In genomic region chr17:72476575-72476986, GRCh38 we compare ENCODE assay signal across 19 cellular contexts.
DNase-seq lines count a peak whose midpoint lies in the region; ATAC-seq, FAIRE-seq and TF ChIP-seq lines count a peak whose summit lies in the region.
"Had no signal": no experiment of that assay in that cellular context is flagged by ENCODE, and none has a peak within 500 bp of the region (broad histone marks: within the 10 kb centered on the region; RNA-seq: fewer than 3 reads in every experiment).

No MANE protein-coding gene starts in this region.

- no peak for FAIRE-seq in pancreas (lab: Jason Lieb, UNC)
- FAIRE-seq: H54 had no signal

- TF ChIP-seq CTCF in Caco-2 (IDR thresholded peaks at IDR 0.05; ENCODE audit: insufficient read depth in 1 of 2, low read depth in 1 of 2, low read length in 1 of 2, severe bottlenecking in 1 of 2, unreplicated experiment in 1 of 2) (no peak), PC-9 (conservative IDR thresholded peaks at IDR 0.05) (no peak), pancreas (IDR thresholded peaks at IDR 0.05) (no peak), GM10248 (IDR thresholded peaks at IDR 0.05; ENCODE audit: control extremely low read depth, extremely low read depth, low read depth, missing control alignments) (no peak), brain microvascular endothelial cell (IDR thresholded peaks at IDR 0.05; ENCODE audit: low read depth, low read length, missing control alignments) (no peak)

- H3K9me3 Mint-ChIP-seq in Caco-2 (ENCODE audit: unreplicated experiment): no peaks in the 10 kb centered on the region
- H3K9me3 Mint-ChIP-seq: activated CD4-positive, alpha-beta T cell treated with anti-CD3 and anti-CD28 coated beads, Interleukin-2, amount 10 ng/mL, durations not matched to agents 24 days and 14 days; activated T-cell treated with anti-CD3 and anti-CD28 coated beads, Interleukin-2, amount 50 U/mL, for 4 hours had no signal

- peaks cover 8% of the 10 kb centered on the region for H3K4me1 Mint-ChIP-seq in Caco-2 (ENCODE audit: low read depth, unreplicated experiment)
- H3K4me1 Mint-ChIP-seq: activated CD4-positive, alpha-beta T cell treated with anti-CD3 and anti-CD28 coated beads, Interleukin-2, amount 10 ng/mL, durations not matched to agents 24 days and 14 days; B cell; T-cell had no signal

- H3K27me3 ChIP-seq in Caco-2 (replicated peaks; ENCODE audit: control insufficient read depth, insufficient read depth, low read length) (no peaks in the 10 kb centered on the region), PC-9 (ENCODE audit: insufficient read depth, low read depth) (no peaks in the 10 kb centered on the region), pancreas (no peaks in the 10 kb centered on the region), brain microvascular endothelial cell (replicated peaks) (no peaks in the 10 kb centered on the region)
- H3K27me3 ChIP-seq: ascending aorta had no signal

- WGBS in pancreas, 2 donors: 9 to 20% methylated on average over 12 of the region's 12 CpGs

- intact Hi-C loops in Caco-2 (cut with micrococcal nuclease; ENCODE audit: unreplicated experiment): no loop called here
- intact Hi-C loops in PC-9 (cut with micrococcal nuclease; ENCODE audit: unreplicated experiment): no loop called here
- intact Hi-C loops in pancreas (cut with DNase I): no loop called here
- intact Hi-C loops in left ventricle myocardium superior (cut with micrococcal nuclease): no loop called here

- no peaks in the 10 kb centered on the region for H3K9me2 ChIP-seq in PC-9 (ENCODE audit: insufficient read depth)

- peaks cover 45% of the 10 kb centered on the region; the same call in 1 of the 2 replicates for H3F3A ChIP-seq in PC-9 (ENCODE audit: insufficient read depth, low read depth)

- no peak overlapping the region for H2AFZ ChIP-seq in PC-9

- H3K27ac ChIP-seq in PC-9: peak overlapping the region; percentile 69; the same call in 1 of the 2 replicates
- peak overlapping the region; percentile 63 to 86 (median 74) for H3K27ac ChIP-seq in pancreas
- no peak overlapping the region for H3K27ac ChIP-seq in brain microvascular endothelial cell
- H3K27ac ChIP-seq: ascending aorta, gastroesophageal sphincter had no signal

- POLR2A ChIA-PET in Caco-2 (lab: Charles Lee) (no interaction called here), PC-9 (lab: Charles Lee; ENCODE audit: unreplicated experiment) (no interaction called here), GM10248 (lab: Yijun Ruan, JAX) (no interaction called here)

- peak overlapping the region; percentile 31 for H3K27ac Mint-ChIP-seq in Caco-2 (ENCODE audit: unreplicated experiment)
- H3K27ac Mint-ChIP-seq: activated CD4-positive, alpha-beta T cell treated with anti-CD3 and anti-CD28 coated beads, Interleukin-2, amount 10 ng/mL, durations not matched to agents 24 days and 14 days; B cell; T-cell had no signal

- H3K79me2 ChIP-seq in PC-9 (ENCODE audit: low read depth): peaks cover 94% of the 10 kb centered on the region

- BruUV-seq in Caco-2 (replicated peaks; lab: Mats Ljungman, UMichigan) (no TSS peak), PC-9 (replicated peaks; lab: Mats Ljungman, UMichigan) (no TSS peak)

- ATAC-seq in pancreas (peak in 3 of 4 donors; percentile 35 to 55 (median 49)), left ventricle myocardium superior (no peak)
- ATAC-seq: activated T-cell treated with anti-CD3 and anti-CD28 coated beads, Interleukin-2, amount 50 U/mL, for 4 hours; gastroesophageal sphincter; PC-3; T-cell had no signal

- H3K4me3 ChIP-seq in Caco-2 (ENCODE audit: low read depth, low read length) (no peak overlapping the region), PC-9 (no peak overlapping the region), pancreas (no peak overlapping the region), brain microvascular endothelial cell (ENCODE audit: low read depth, low read length) (no peak overlapping the region)
- H3K4me3 ChIP-seq: ascending aorta, gastroesophageal sphincter had no signal

- no peaks in the 10 kb centered on the region for H3K27me3 Mint-ChIP-seq in Caco-2 (ENCODE audit: insufficient read depth, unreplicated experiment)

- H3K4me1 ChIP-seq in Caco-2: peaks cover 38% of the 10 kb centered on the region
- H3K4me1 ChIP-seq in PC-9 (replicated peaks; ENCODE audit: insufficient read depth): peaks cover 50% of the 10 kb centered on the region
- peaks cover 17 to 38% (median 31%) of the 10 kb centered on the region in 3 donors for H3K4me1 ChIP-seq in pancreas
- H3K4me1 ChIP-seq: ascending aorta, gastroesophageal sphincter had no signal

- no peaks in the 10 kb centered on the region; the same call in 1 of the 2 replicates for H3K36me3 ChIP-seq in Caco-2 (ENCODE audit: control insufficient read depth, insufficient read depth, low read length)
- H3K36me3 ChIP-seq in PC-9 (ENCODE audit: low read depth): no peaks in the 10 kb centered on the region
- no peaks in the 10 kb centered on the region for H3K36me3 ChIP-seq in pancreas
- H3K36me3 ChIP-seq in brain microvascular endothelial cell (replicated peaks): no peaks in the 10 kb centered on the region
- H3K36me3 ChIP-seq: ascending aorta, gastroesophageal sphincter had no signal

- CTCF ChIA-PET in Caco-2 (lab: Charles Lee) (interaction anchor here (0.6 kb wide), 1 partner anchor 249 kb away, joined by 3 read pairs; no protein-coding TSS in a partner anchor), PC-9 (lab: Charles Lee) (no interaction called here), GM10248 (lab: Yijun Ruan, JAX) (interaction anchor here (1.8 kb wide), 1 partner anchor 10 kb away, joined by 8 read pairs; no protein-coding TSS in a partner anchor)

- H3K4me3 Mint-ChIP-seq in Caco-2 (ENCODE audit: unreplicated experiment): no peak overlapping the region
- H3K4me3 Mint-ChIP-seq: activated CD4-positive, alpha-beta T cell treated with anti-CD3 and anti-CD28 coated beads, Interleukin-2, amount 10 ng/mL, durations not matched to agents 24 days and 14 days; activated T-cell treated with anti-CD3 and anti-CD28 coated beads, Interleukin-2, amount 50 U/mL, for 4 hours; B cell; T-cell had no signal

- in situ Hi-C loops in brain microvascular endothelial cell (cut with HindIII; ENCODE audit: low pct_ligation_motif_present, low sequenced_read_pairs): no loop called here

- DNase-seq in Caco-2 (no peak), PC-9 (no peak), globus pallidus (ENCODE audit: low spot score) (peak; percentile 40), pancreas (peak in 3 of 6 donors; percentile 42 to 56 (median 51)), left ventricle myocardium superior (no peak), GM10248 (ENCODE audit: extremely low spot score) (no peak), brain microvascular endothelial cell (no peak), activated gamma-delta T cell treated with Interleukin-2 at 50 U/mL for 16 hours (no peak)
- DNase-seq: activated CD4-positive, alpha-beta T cell treated with anti-CD3 and anti-CD28 coated beads, Interleukin-2, amount 10 ng/mL, durations not matched to agents 24 days and 14 days; activated T-cell treated with anti-CD3 and anti-CD28 coated beads, Interleukin-2, amount 50 U/mL, for 4 hours; NCI-H2227 treated with DMSO at 0.1 percent for 48 hours; occipital lobe; PC-3; stimulated activated CD4-positive, alpha-beta T cell treated with anti-CD3 and anti-CD28 coated beads, Interleukin-1b, Interleukin-23, amount 100 ng/mL, for 48 hours; T-cell had no signal

- no peaks in the 10 kb centered on the region for H4K20me1 ChIP-seq in PC-9 (ENCODE audit: insufficient read depth)

- peak overlapping the region; percentile 74 for H3K4me2 ChIP-seq in PC-9

- H3K9me3 ChIP-seq in Caco-2: 0 out of 2 replicates have a peak, but pooled peaks cover 5% of the 10 kb centered on the region
- H3K9me3 ChIP-seq in PC-9 (ENCODE audit: insufficient read depth, low read depth): no peaks in the 10 kb centered on the region
- no peaks in the 10 kb centered on the region for H3K9me3 ChIP-seq in pancreas

- H3K36me3 Mint-ChIP-seq in Caco-2 (ENCODE audit: insufficient read depth, unreplicated experiment): peaks cover 18% of the 10 kb centered on the region
- H3K36me3 Mint-ChIP-seq: T-cell had no signal
